ENCODE assay signal across 10 cellular contexts in the genomic region with DNA sequence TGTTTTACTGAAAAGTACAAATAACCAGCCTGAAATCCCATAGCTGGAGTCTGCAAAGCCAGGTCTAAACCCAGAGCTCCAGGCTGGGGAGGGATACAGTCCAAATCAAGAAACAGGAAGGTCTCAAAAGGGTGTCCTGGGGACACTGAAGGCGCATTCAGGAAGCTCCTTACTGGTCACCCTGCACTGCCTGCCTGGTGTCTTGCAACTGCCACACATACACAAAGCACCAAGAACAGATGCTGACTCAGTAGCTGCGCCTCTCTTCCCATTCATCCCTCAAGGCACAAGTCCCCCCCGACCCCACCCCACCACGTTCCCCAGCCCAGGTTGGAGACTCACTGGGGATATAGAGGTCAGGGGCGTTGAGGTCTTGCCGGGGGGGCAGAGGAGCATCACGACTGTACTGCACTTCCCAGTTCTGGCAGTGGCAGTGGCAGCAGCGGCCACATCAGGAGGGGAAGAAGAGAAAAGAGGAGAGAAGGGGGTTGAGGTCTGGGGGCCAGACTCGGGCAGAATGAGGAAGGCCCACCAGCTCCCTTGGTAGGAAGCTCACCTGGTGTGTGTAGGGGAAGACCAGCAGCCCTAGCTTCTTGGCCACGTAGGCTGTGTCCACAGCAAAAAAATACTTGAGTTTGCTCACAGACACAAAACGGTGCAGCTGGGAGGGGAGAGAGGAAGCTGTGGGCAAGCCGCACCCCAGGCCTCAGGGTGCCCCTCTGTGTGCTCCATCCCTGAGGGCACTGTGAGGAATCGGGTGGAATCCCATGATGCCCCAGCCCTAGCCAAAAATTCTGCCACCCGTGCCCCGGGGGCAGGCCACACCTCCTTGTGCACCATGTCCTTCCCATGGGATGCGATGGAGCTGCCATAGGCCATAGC. TPM values are rescaled to one million over a fixed set of nuclear protein-coding genes. Genes with fewer than 3 reads are reported as not detected.
DNase-seq lines count a peak whose midpoint lies in the region; ATAC-seq and TF ChIP-seq lines count a peak whose summit lies in the region.
"Had no signal": no experiment of that assay in that cellular context is flagged by ENCODE, and none has a peak within 500 bp of the region (broad histone marks: within the 10 kb centered on the region; RNA-seq: fewer than 3 reads in every experiment).

No MANE protein-coding gene starts in this region.

- H3K4me3 ChIP-seq in adipocyte (ENCODE audit: low read length) (peak overlapping the region; percentile 97), lower lobe of right lung (peak overlapping the region; percentile 98), uterus (peak overlapping the region; percentile 84 to 96), WERI-Rb-1 (ENCODE audit: low read depth, low read length) (no peak overlapping the region; the same call in 1 of the 2 replicates)

- TF ChIP-seq CTCF in lower lobe of right lung (IDR thresholded peaks at IDR 0.05) (no peak), uterus (IDR thresholded peaks at IDR 0.05) (no peak), omental fat pad (IDR thresholded peaks at IDR 0.05) (no peak), WERI-Rb-1 (IDR thresholded peaks at IDR 0.05; ENCODE audit: low read depth, low read length) (no peak)

- H3K36me3 Mint-ChIP-seq in activated naive CD4-positive, alpha-beta T cell treated with anti-CD3 and anti-CD28 coated beads, Interleukin-2, amount 50 U/mL, for 24 hours = no peaks in the 10 kb centered on the region

- ATAC-seq in lower lobe of right lung (no peak), omental fat pad (ENCODE audit: low FRiP score) (no peak)

- no peak for TF ChIP-seq POLR2A in uterus (IDR thresholded peaks at IDR 0.05)

- no peaks in the 10 kb centered on the region for H3K9me3 ChIP-seq in adipocyte (ENCODE audit: control insufficient read depth, low read length)
- H3K9me3 ChIP-seq in lower lobe of right lung = no peaks in the 10 kb centered on the region
- no peaks in the 10 kb centered on the region for H3K9me3 ChIP-seq in uterus
- H3K9me3 ChIP-seq in WERI-Rb-1 (ENCODE audit: severe bottlenecking) = no peaks in the 10 kb centered on the region

- H3K27me3 ChIP-seq in adipocyte (replicated peaks; ENCODE audit: control insufficient read depth, insufficient read depth, low read length) (peaks cover 4% of the 10 kb centered on the region), lower lobe of right lung (ENCODE audit: low read depth) (peaks cover 13% of the 10 kb centered on the region), uterus (peaks cover 0 to 7% of the 10 kb centered on the region in 2 donors), WERI-Rb-1 (ENCODE audit: insufficient read depth, low read depth, severe bottlenecking) (no peaks in the 10 kb centered on the region)

- H3K36me3 ChIP-seq in adipocyte (ENCODE audit: control insufficient read depth, insufficient read depth, low read length, severe bottlenecking) = peaks cover 26% of the 10 kb centered on the region
- peaks cover 21% of the 10 kb centered on the region for H3K36me3 ChIP-seq in lower lobe of right lung
- no peaks in the 10 kb centered on the region for H3K36me3 ChIP-seq in uterus
- H3K36me3 ChIP-seq in WERI-Rb-1 = peaks cover 26% of the 10 kb centered on the region

- H3K9ac ChIP-seq in adipocyte (ENCODE audit: low read length) = peak overlapping the region; percentile 95

- H3K4me1 ChIP-seq in adipocyte (ENCODE audit: control insufficient read depth, insufficient read depth, low read length) (peaks cover 24% of the 10 kb centered on the region), lower lobe of right lung (peaks cover 37% of the 10 kb centered on the region), uterus (peaks cover 0 to 19% of the 10 kb centered on the region in 2 donors)

- H3K27ac ChIP-seq in lower lobe of right lung (peak overlapping the region; percentile 97), uterus (peak overlapping the region in 1 of 2 donors; percentile 98), WERI-Rb-1 (no peak overlapping the region)

- intact Hi-C loops in lower lobe of right lung (cut with DNase I) = no loop called here
- intact Hi-C loops in uterus (cut with DNase I; ENCODE audit: low total_unique reads) = loop anchor here (10.0 kb wide), 1 partner anchor 63 kb away; no protein-coding TSS in a partner anchor

- no peak for DNase-seq in activated naive CD4-positive, alpha-beta T cell treated with Interleukin-2 at 50 U/mL for 16 hours
- DNase-seq in adipocyte (ENCODE audit: low read depth) (no peak), lower lobe of right lung (no peak), uterus (no peak), omental fat pad (ENCODE audit: low spot score) (no peak), WERI-Rb-1 (no peak), NK-92 (lab: John Stamatoyannopoulos, UW; ENCODE audit: unreplicated experiment) (no peak)
- DNase-seq: activated gamma-delta T cell; stimulated activated CD4-positive, alpha-beta T cell treated with anti-CD3 and anti-CD28 coated beads, Interleukin-4, amount 100 ng/mL, for 4 hours had no signal

- no peaks in the 10 kb centered on the region for H3K9me3 Mint-ChIP-seq in activated naive CD4-positive, alpha-beta T cell treated with anti-CD3 and anti-CD28 coated beads, Interleukin-2, amount 50 U/mL, for 24 hours

- peaks cover 40% of the 10 kb centered on the region for H3K4me1 Mint-ChIP-seq in activated naive CD4-positive, alpha-beta T cell treated with anti-CD3 and anti-CD28 coated beads, Interleukin-2, amount 50 U/mL, for 24 hours

- peaks cover under 1% of the 10 kb centered on the region for H3K27me3 Mint-ChIP-seq in activated naive CD4-positive, alpha-beta T cell treated with anti-CD3 and anti-CD28 coated beads, Interleukin-2, amount 50 U/mL, for 24 hours

- peak overlapping the region; percentile 68 for H3K27ac Mint-ChIP-seq in activated naive CD4-positive, alpha-beta T cell treated with anti-CD3 and anti-CD28 coated beads, Interleukin-2, amount 50 U/mL, for 24 hours

- peak overlapping the region; percentile 95 for H3K4me3 Mint-ChIP-seq in activated naive CD4-positive, alpha-beta T cell treated with anti-CD3 and anti-CD28 coated beads, Interleukin-2, amount 50 U/mL, for 24 hours

RNA-seq across cellular contexts. Expression of a gene that starts 1.4 kb away (rescaled TPM):
- total RNA-seq in lower lobe of right lung (67.8 TPM), uterus (100 to 1,000 TPM in 1 of 4 donors, 10 to 100 TPM in 3; 38.9 to 101 (median 79.1) TPM), omental fat pad (100 to 1,000 TPM in 1 of 4 donors, 10 to 100 TPM in 3; 57.1 to 116 (median 63.4) TPM)

RNA-seq across cellular contexts. Expression of a gene that starts 4.2 kb away (rescaled TPM):
- total RNA-seq in lower lobe of right lung (not detected), uterus (under 1 TPM in 1 of 4 donors, not detected in 3; 0.27 TPM), omental fat pad (10 to 100 TPM in 1 of 4 donors, 1 to 10 TPM in 2, not detected in 1; 1.6 to 14.8 (median 9.1) TPM)

RNA-seq across cellular contexts. Expression of a gene that starts 9.5 kb away (rescaled TPM):
- total RNA-seq in lower lobe of right lung = 0.89 TPM
- 1 to 10 TPM in 2 of 4 donors, not detected in 2; 1.2 to 1.5 TPM for total RNA-seq in uterus
- total RNA-seq in omental fat pad = not detected

RNA-seq across cellular contexts. Expression of a gene that starts 19.1 kb away (rescaled TPM):
- total RNA-seq in lower lobe of right lung (138 TPM), uterus (100 to 1,000 TPM in 2 of 4 donors, 10 to 100 TPM in 2; 40.6 to 146 (median 94.6) TPM), omental fat pad (100 to 1,000 TPM in 1 of 4 donors, 10 to 100 TPM in 3; 74.0 to 107 (median 87.1) TPM)

RNA-seq across cellular contexts. Expression of a gene that starts 29.3 kb away (rescaled TPM):
- total RNA-seq in lower lobe of right lung (28.7 TPM), uterus (10 to 100 TPM; 14.1 to 91.2 (median 46.2) TPM), omental fat pad (100 to 1,000 TPM in 1 of 4 donors, 10 to 100 TPM in 3; 43.2 to 107 (median 70.7) TPM)
